In the genomic region with DNA sequence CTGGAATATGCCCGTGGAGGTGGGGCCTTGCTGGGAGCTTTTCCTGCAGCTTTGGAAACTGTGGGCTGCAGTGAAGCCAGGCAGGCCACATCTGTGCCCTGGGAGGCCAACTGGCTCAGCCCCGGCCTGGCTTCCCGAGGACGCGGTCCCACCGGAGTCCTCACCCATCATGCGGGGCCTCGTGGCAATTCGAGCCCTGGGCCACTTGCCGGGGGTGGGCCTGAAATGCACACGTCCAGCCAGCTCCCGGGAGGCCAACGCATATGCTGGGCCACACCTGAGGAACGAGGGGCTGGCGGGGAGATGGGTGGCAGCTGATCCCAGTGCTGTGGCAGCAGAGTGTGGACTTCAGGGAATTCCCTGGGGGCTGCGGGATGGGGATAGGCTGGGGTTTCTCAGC, we compare ENCODE assay signal across 20 cellular contexts.
A peak's percentile ranks its signal among the peaks of the same experiment; 100 is the strongest.
DNase-seq lines count a peak whose midpoint lies in the region; ATAC-seq, FAIRE-seq and TF ChIP-seq lines count a peak whose summit lies in the region.
"Had no signal": no experiment of that assay in that cellular context is flagged by ENCODE, and none has a peak within 500 bp of the region (broad histone marks: within the 10 kb centered on the region; RNA-seq: fewer than 3 reads in every experiment).

No MANE protein-coding gene starts in this region.

- peaks cover 10% of the 10 kb centered on the region; the same call in 1 of the 2 replicates for H4K20me1 ChIP-seq in HepG2 (ENCODE audit: insufficient read depth, low read length)

- H3K27ac ChIP-seq in HepG2 (ENCODE audit: extremely low read length, insufficient read depth, low read length): no peak overlapping the region
- H3K27ac ChIP-seq in right lobe of liver: no peak overlapping the region
- no peak overlapping the region for H3K27ac ChIP-seq in Panc1 (ENCODE audit: low read length)
- no peak overlapping the region for H3K27ac ChIP-seq in neuronal stem cell (replicated peaks; ENCODE audit: low read length)
- H3K27ac ChIP-seq: 22Rv1; BLaER1 treated with 17β-estradiol and CSF1 and Interleukin-3, amounts not matched to agents 10 nM and 100 nM; GM23248 had no signal

- no peak overlapping the region for H2BK120ac ChIP-seq in neuronal stem cell (ENCODE audit: low read depth, low read length)

- H2AFZ ChIP-seq in HepG2 (ENCODE audit: low read length): no peak overlapping the region
- no peak overlapping the region for H2AFZ ChIP-seq in neuronal stem cell (ENCODE audit: low read length)
- H2AFZ ChIP-seq: GM23248 had no signal

- H3K23ac ChIP-seq in neuronal stem cell (ENCODE audit: low read depth, low read length, poor library complexity): peak overlapping the region; percentile 67

- H3K36me3 ChIP-seq in HepG2 (replicated peaks in 1 of 2; ENCODE audit: control insufficient read depth in 1 of 2, insufficient read depth in 2 of 2, low read length in 2 of 2) (no peaks in the 10 kb centered on the region), right lobe of liver (no peaks in the 10 kb centered on the region), Panc1 (ENCODE audit: control insufficient read depth, insufficient read depth, low read length) (no peaks in the 10 kb centered on the region), neuronal stem cell (replicated peaks in 1 of 2; ENCODE audit: control insufficient read depth in 2 of 2, insufficient read depth in 2 of 2, low read length in 2 of 2) (no peaks in the 10 kb centered on the region)
- H3K36me3 ChIP-seq: BLaER1 treated with 17β-estradiol and CSF1 and Interleukin-3, amounts not matched to agents 10 nM and 100 nM had no signal

- H3K4me3 ChIP-seq in HepG2 (replicated peaks in 1 of 3; ENCODE audit: insufficient read depth in 1 of 3, low read depth in 2 of 3, low read length in 3 of 3): no peak overlapping the region
- no peak overlapping the region for H3K4me3 ChIP-seq in right lobe of liver
- no peak overlapping the region for H3K4me3 ChIP-seq in Panc1 (ENCODE audit: low read depth in 2 of 2, low read length in 2 of 2)
- H3K4me3 ChIP-seq in neuronal stem cell (ENCODE audit: low read length in 2 of 2): no peak overlapping the region
- H3K4me3 ChIP-seq: BLaER1 treated with 17β-estradiol and CSF1 and Interleukin-3, amounts not matched to agents 10 nM and 100 nM; GM23248 had no signal

- ATAC-seq in HepG2 (no peak), right lobe of liver (no peak), Panc1 (0 out of 2 replicates have a peak, but pooled peaks have one; percentile 5), Right ventricle myocardium superior (ENCODE audit: poor library complexity) (no peak), HG03442 (IDR thresholded peaks at IDR 0.05; ENCODE audit: unreplicated experiment) (no peak)

- H3K79me1 ChIP-seq in neuronal stem cell (ENCODE audit: low read depth, low read length): no peaks in the 10 kb centered on the region

- BruUV-seq in HepG2 (replicated peaks; lab: Mats Ljungman, UMichigan) (no TSS peak), Panc1 (replicated peaks; lab: Mats Ljungman, UMichigan) (no TSS peak)

- no peak overlapping the region for H2BK5ac ChIP-seq in neuronal stem cell (ENCODE audit: low read length)

- TF ChIP-seq EP300 in HepG2 (IDR thresholded peaks at IDR 0.05; ENCODE audit: low read depth in 2 of 2, low read length in 2 of 2) (no peak), HepG2 (CRISPR knock-in tag; IDR thresholded peaks at IDR 0.05; ENCODE audit: borderline replicate concordance) (no peak)

- H3K9me3 ChIP-seq in HepG2 (ENCODE audit: low read length) (no peaks in the 10 kb centered on the region), right lobe of liver (no peaks in the 10 kb centered on the region), Panc1 (ENCODE audit: control insufficient read depth, insufficient read depth, low read depth, low read length) (no peaks in the 10 kb centered on the region), neuronal stem cell (replicated peaks in 1 of 2; ENCODE audit: control insufficient read depth in 2 of 2, insufficient read depth in 1 of 2, low read depth in 1 of 2, low read length in 2 of 2) (no peaks in the 10 kb centered on the region)
- H3K9me3 ChIP-seq: BLaER1 treated with 17β-estradiol and CSF1 and Interleukin-3, amounts not matched to agents 10 nM and 100 nM had no signal

- 78% methylated on average over 6 of the region's 16 CpGs for WGBS in HepG2 (ENCODE audit: low lambda C conversion rate)
- WGBS in right lobe of liver (ENCODE audit: insufficient coverage, low coverage, low lambda C conversion rate, missing lambda C conversion rate): no CpG with 5 or more reads among the region's 16 CpGs
- no CpG with 5 or more reads among the region's 16 CpGs for WGBS in neuronal stem cell (ENCODE audit: extremely low coverage in 2 of 2, insufficient read length in 2 of 2, insufficient replicate concordance in 1 of 2), 2 donors

- no peak overlapping the region for H3K4me2 ChIP-seq in HepG2 (ENCODE audit: low read depth, low read length)
- H3K4me2 ChIP-seq in neuronal stem cell (ENCODE audit: insufficient read depth, low read length, poor library complexity, severe bottlenecking): no peak overlapping the region

- H3K79me2 ChIP-seq in HepG2 (ENCODE audit: insufficient read depth, low read length): no peaks in the 10 kb centered on the region

- no peak overlapping the region for H3K14ac ChIP-seq in neuronal stem cell (ENCODE audit: low read length)

- POLR2A ChIA-PET in HepG2 (lab: Yijun Ruan, JAX): no interaction called here
- POLR2A ChIA-PET in Panc1 (lab: Charles Lee): no interaction called here

- peak overlapping the region; percentile 49 for H2BK15ac ChIP-seq in neuronal stem cell (ENCODE audit: low read length)

- peak overlapping the region; percentile 49 for H2BK12ac ChIP-seq in neuronal stem cell (ENCODE audit: low read length)

- no peak for FAIRE-seq in HepG2 (lab: Jason Lieb, UNC)
- FAIRE-seq: A204.1, D721Med, GM12891, GM18507, H54 had no signal

- no peak overlapping the region for H3K4ac ChIP-seq in neuronal stem cell (ENCODE audit: low read length)

- intact Hi-C loops in HepG2 (cut with micrococcal nuclease; ENCODE audit: unreplicated experiment): loop anchor here (1.0 to 2.0 kb wide), 2 partner anchors 116 to 170 kb away; no protein-coding TSS in a partner anchor
- intact Hi-C loops in right lobe of liver (cut with DNase I): no loop called here
- intact Hi-C loops in Panc1 (cut with micrococcal nuclease; ENCODE audit: unreplicated experiment): loop anchor here (10.0 kb wide), 1 partner anchor 104 kb away; no protein-coding TSS in a partner anchor
- intact Hi-C loops in Right ventricle myocardium superior (cut with DNase I): no loop called here

- no peak overlapping the region for H4K8ac ChIP-seq in neuronal stem cell (ENCODE audit: low read depth, low read length)

- TF ChIP-seq RAD21 in HepG2 (CRISPR knock-in tag; IDR thresholded peaks at IDR 0.05): no peak

- H2AK5ac ChIP-seq in neuronal stem cell (ENCODE audit: low read depth, low read length): peak overlapping the region; percentile 77

- CTCF ChIA-PET in HepG2 (lab: Yijun Ruan, JAX; ENCODE audit: low intra/inter-chr PET ratio, low total read pairs) (interaction anchor here (0.6 to 1.9 kb wide), 3 partner anchors 116 to 173 kb away, joined by 3 to 12 read pairs (median 3); no protein-coding TSS in a partner anchor), Panc1 (lab: Charles Lee) (interaction anchor here (0.6 kb wide), 1 partner anchor 23 kb away, joined by 4 read pairs; no protein-coding TSS in a partner anchor)

- H4K91ac ChIP-seq in neuronal stem cell (ENCODE audit: low read depth, low read length, poor library complexity): no peak overlapping the region

- DNase-seq in HepG2 (ENCODE audit: low spot score) (no peak), right lobe of liver (no peak), Panc1 (ENCODE audit: low read depth, low spot score) (no peak), neuronal stem cell (ENCODE audit: low spot score) (no peak), Right ventricle myocardium superior (no peak)
- DNase-seq: CD4-positive, alpha-beta T cell; CD8-positive, alpha-beta memory T cell; DMS 273 treated with DMSO at 0.1 percent for 48 hours; DMS79; GF-D8; GM23248; HCEC 1CT had no signal

- peak overlapping the region; percentile 51 for H3K18ac ChIP-seq in neuronal stem cell (ENCODE audit: low read length)

- no peak for TF ChIP-seq POLR2A in HepG2 (IDR thresholded peaks at IDR 0.05; ENCODE audit: insufficient read depth in 1 of 2, low read depth in 2 of 2, low read length in 2 of 2)
- TF ChIP-seq POLR2A in right lobe of liver (IDR thresholded peaks at IDR 0.05): no peak

- in situ Hi-C loops in HepG2 (cut with HindIII; ENCODE audit: extremely low pct_ligation_motif_present, low pct_unique_long_range_greater_than_20kb): loop anchor here (5.0 kb wide), 2 partner anchors 117 to 167 kb away; no protein-coding TSS in a partner anchor
- in situ Hi-C loops in Panc1 (cut with HindIII; ENCODE audit: low pct_unique_long_range_greater_than_20kb, low sequenced_read_pairs): no loop called here

- TF ChIP-seq CTCF in HepG2 (CRISPR knock-in tag; IDR thresholded peaks at IDR 0.05): no peak
- TF ChIP-seq CTCF in right lobe of liver (IDR thresholded peaks at IDR 0.05): no peak
- no peak for TF ChIP-seq CTCF in Panc1 (IDR thresholded peaks at IDR 0.05)

- H3K4me1 ChIP-seq in HepG2 (ENCODE audit: insufficient read depth, low read length) (peaks cover 63% of the 10 kb centered on the region), right lobe of liver (peaks cover 0 to 7% (median 3%) of the 10 kb centered on the region in 4 donors), Panc1 (ENCODE audit: control insufficient read depth, insufficient read depth, low read length) (peaks cover 13% of the 10 kb centered on the region), neuronal stem cell (ENCODE audit: control insufficient read depth in 2 of 2, insufficient read depth in 1 of 2, low read depth in 1 of 2, low read length in 2 of 2) (peaks cover 22 to 63% of the 10 kb centered on the region in 2 donors)

- H3K27me3 ChIP-seq in HepG2 (ENCODE audit: control insufficient read depth in 1 of 2, insufficient read depth in 2 of 2, low read length in 2 of 2): peaks cover 11 to 44% of the 10 kb centered on the region in 2 experiments; a peak in 4 of 5 replicates
- no peaks in the 10 kb centered on the region for H3K27me3 ChIP-seq in right lobe of liver
- H3K27me3 ChIP-seq in Panc1 (ENCODE audit: control insufficient read depth, insufficient read depth, low read length): no peaks in the 10 kb centered on the region
- peaks cover 0 to 19% (median 0%) of the 10 kb centered on the region in 3 experiments for H3K27me3 ChIP-seq in neuronal stem cell (ENCODE audit: control insufficient read depth in 3 of 3, insufficient read depth in 3 of 3, low read depth in 1 of 3, low read length in 3 of 3)

- H3K9ac ChIP-seq in HepG2 (ENCODE audit: insufficient read depth, low read depth, low read length) (no peak overlapping the region), neuronal stem cell (ENCODE audit: low read depth, low read length, poor library complexity) (no peak overlapping the region)
- H3K9ac ChIP-seq: BLaER1 treated with 17β-estradiol and CSF1 and Interleukin-3, amounts not matched to agents 10 nM and 100 nM; GM23248 had no signal

TF ChIP-seq in HepG2, 621 proteins besides CTCF, POLR2A, EP300 and RAD21 (continues in another document):
- TF ChIP-seq ZNF296 (CRISPR knock-in tag; conservative IDR thresholded peaks at IDR 0.05): no peak
- no peak for TF ChIP-seq ZNF292 (CRISPR knock-in tag; IDR thresholded peaks at IDR 0.05; ENCODE audit: borderline replicate concordance, low read depth)
- peak; percentile 13; the same call in 1 of the 2 replicates for TF ChIP-seq ZNF788 (CRISPR knock-in tag; IDR thresholded peaks at IDR 0.05; ENCODE audit: borderline replicate concordance)

Comparison
In these comparisons a context has a peak if more than half of its experiments do, and no peak if none do; other contexts are left out.
1. intact Hi-C loops: an anchor here in HepG2 (1.0 to 2.0 kb wide) and Panc1 (10.0 kb wide); none called in right lobe of liver and Right ventricle myocardium superior.